10 cellular contexts compared by ENCODE assay signal in genomic region chr6:166707045-166707444, GRCh38.
DNase-seq lines count a peak whose midpoint lies in the region; ATAC-seq, FAIRE-seq and TF ChIP-seq lines count a peak whose summit lies in the region.
"Had no signal": no experiment of that assay in that cellular context is flagged by ENCODE, and none has a peak within 500 bp of the region (broad histone marks: within the 10 kb centered on the region; RNA-seq: fewer than 3 reads in every experiment).

No MANE protein-coding gene starts in this region.

- H3K4me3 ChIP-seq in AG10803 (ENCODE audit: low read length) (no peak overlapping the region), lung (no peak overlapping the region)
- H3K4me3 ChIP-seq: thoracic aorta had no signal

- WGBS in lung, 2 donors: 8 to 11% methylated on average over 10 of the region's 10 CpGs

- TF ChIP-seq CTCF in AG10803 (conservative IDR thresholded peaks at IDR 0.05; ENCODE audit: low read length) (peak; percentile 36), lung (IDR thresholded peaks at IDR 0.05; ENCODE audit: control extremely low read depth, extremely low read depth) (no peak)

- no peak for TF ChIP-seq POLR2A in GM18505 (IDR thresholded peaks at IDR 0.05; ENCODE audit: borderline replicate concordance, extremely low read depth, insufficient read depth, insufficient read length)
- no peak for TF ChIP-seq POLR2A in GM12892 (IDR thresholded peaks at IDR 0.05; ENCODE audit: low read depth, low read length)

- no peaks in the 10 kb centered on the region for H3K36me3 ChIP-seq in lung (ENCODE audit: control insufficient read depth in 2 of 2, insufficient read depth in 2 of 2, low read length in 2 of 2)
- H3K36me3 ChIP-seq: thoracic aorta had no signal

- peaks cover 0 to 1% of the 10 kb centered on the region in 2 donors for H3K4me1 ChIP-seq in lung (ENCODE audit: control insufficient read depth in 2 of 2, insufficient read depth in 2 of 2, low read length in 2 of 2)

- FAIRE-seq in GM12892 (lab: Jason Lieb, UNC): no peak

- H3K27ac ChIP-seq in lung (ENCODE audit: low read depth in 1 of 2, low read length in 1 of 2): no peak overlapping the region
- H3K27ac ChIP-seq: epithelial cell of prostate, thoracic aorta had no signal

- no peaks in the 10 kb centered on the region for H3K9me3 ChIP-seq in lung (ENCODE audit: control insufficient read depth in 2 of 2, insufficient read depth in 1 of 2, low read length in 1 of 2)
- H3K9me3 ChIP-seq: thoracic aorta had no signal

- H3K27me3 ChIP-seq in lung (ENCODE audit: control insufficient read depth, insufficient read depth): no peaks in the 10 kb centered on the region

- ATAC-seq in GM18505 (IDR thresholded peaks at IDR 0.05; ENCODE audit: unreplicated experiment): peak; percentile 70
- ATAC-seq in lung (ENCODE audit: insufficient read depth, low FRiP score): peak; percentile 86

- peak; percentile 17 for DNase-seq in AG10803 (ENCODE audit: low read depth)
- DNase-seq in NCI-H460 (ENCODE audit: extremely low read depth, low read depth): peak; percentile 30
- peak; percentile 42 for DNase-seq in cerebellar cortex (ENCODE audit: low spot score)
- DNase-seq in lung (ENCODE audit: low spot score): peak; percentile 51
- no peak for DNase-seq in GM12892 (ENCODE audit: insufficient read length)
- no peak for DNase-seq in T1000 (lab: John Stamatoyannopoulos, UW)
- no peak for DNase-seq in GM19238 (ENCODE audit: insufficient read length, low spot score)

Comparison
In these comparisons a context has a peak if more than half of its experiments do, and no peak if none do; other contexts are left out.
1. DNase-seq: peak in AG10803 (single experiment), NCI-H460 (single experiment), cerebellar cortex (single experiment) and lung (single experiment); none in GM12892 (single experiment), T1000 (single experiment) and GM19238 (single experiment).